In the genomic region with DNA sequence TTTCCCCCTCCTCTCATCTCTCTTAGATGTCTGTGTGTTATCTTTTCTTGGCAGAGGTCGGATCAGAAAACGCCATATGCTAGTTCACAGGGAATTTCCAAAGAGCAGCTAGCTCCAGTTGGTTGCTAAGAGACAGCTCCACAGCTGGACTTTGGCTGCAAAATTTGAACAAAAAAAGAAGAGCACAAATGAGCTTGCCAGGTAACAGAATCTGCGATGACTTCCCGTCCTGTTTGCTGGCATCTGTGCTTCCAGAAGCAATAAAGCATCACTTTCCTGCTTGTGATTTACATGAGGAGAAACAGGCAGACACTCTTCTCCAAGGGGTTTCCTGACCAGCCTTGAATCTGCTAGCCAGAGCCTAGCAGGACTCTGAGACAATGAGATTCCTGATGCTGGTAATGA, we compare ENCODE assay signal across 18 cellular contexts.
DNase-seq lines count a peak whose midpoint lies in the region.
"Had no signal": no experiment of that assay in that cellular context is flagged by ENCODE, and none has a peak within 500 bp of the region (broad histone marks: within the 10 kb centered on the region; RNA-seq: fewer than 3 reads in every experiment).

No MANE protein-coding gene starts in this region.

- no peak overlapping the region for H4K5ac ChIP-seq in mesendoderm (ENCODE audit: low read length)

- no peak overlapping the region for H2BK5ac ChIP-seq in mesendoderm (ENCODE audit: low read length)

- no peak overlapping the region for H2AK5ac ChIP-seq in mesendoderm (ENCODE audit: low read length)

- no peak overlapping the region for H2BK120ac ChIP-seq in mesendoderm (ENCODE audit: low read depth, low read length)

- no peak overlapping the region for H3K9ac ChIP-seq in mesendoderm (ENCODE audit: low read length)

- no CpG with 5 or more reads among the region's 4 CpGs for WGBS in mesendoderm (ENCODE audit: extremely low coverage, insufficient coverage, low lambda C conversion rate)

- H3K23ac ChIP-seq in mesendoderm (ENCODE audit: low read length) = no peak overlapping the region

- H3K27ac ChIP-seq in angular gyrus (ENCODE audit: low read depth, low read length) (peak overlapping the region; percentile 68), mesendoderm (ENCODE audit: low read depth, low read length) (no peak overlapping the region)
- H3K27ac ChIP-seq: A549, C4-2B had no signal

- no peak overlapping the region for H2BK15ac ChIP-seq in mesendoderm (replicated peaks; ENCODE audit: low read depth)

- H3K79me2 ChIP-seq in mesendoderm (ENCODE audit: control insufficient read depth, insufficient read depth, low read length) = no peaks in the 10 kb centered on the region

- H3K18ac ChIP-seq in mesendoderm (ENCODE audit: low read length) = no peak overlapping the region

- no peak overlapping the region for H4K8ac ChIP-seq in mesendoderm (ENCODE audit: low read depth, low read length)

- no peak overlapping the region for H3K4ac ChIP-seq in mesendoderm (ENCODE audit: low read depth, low read length)

- H3K79me1 ChIP-seq in mesendoderm (ENCODE audit: low read length) = no peaks in the 10 kb centered on the region

- H3K27me3 ChIP-seq in mesendoderm (ENCODE audit: insufficient read depth, low read length, poor library complexity) = no peaks in the 10 kb centered on the region

- no peak overlapping the region for H3K4me3 ChIP-seq in mesendoderm (ENCODE audit: low read length)
- H3K4me3 ChIP-seq: A549 had no signal

- DNase-seq in NCI-H748 (lab: John Stamatoyannopoulos, UW; ENCODE audit: unreplicated experiment) (peak; percentile 44), NCI-H748 treated with DMSO at 0.1 percent for 48 hours (lab: John Stamatoyannopoulos, UW) (no peak), mesendoderm (peak; percentile 33), RPMI8226 (no peak), activated gamma-delta T cell treated with Interleukin-2 at 50 U/mL for 16 hours (no peak), NCI-H82 treated with DMSO at 0.1 percent for 48 hours (lab: John Stamatoyannopoulos, UW; ENCODE audit: unreplicated experiment) (no peak)
- no peak for DNase-seq in stimulated activated CD4-positive, alpha-beta T cell treated with anti-CD3 and anti-CD28 coated beads, Interleukin-12 subunit alpha, Interleukin-12 subunit beta, amount 100 ng/mL, for 4 hours
- DNase-seq: activated CD4-positive, alpha-beta T cell treated with anti-CD3 and anti-CD28 coated beads, Interleukin-2, amount 50 U/mL, for 1 hour; activated naive CD4-positive, alpha-beta T cell treated with anti-CD3 and anti-CD28 coated beads for 36 hours; foreskin melanocyte; Kasumi-1; naive B cell; NCI-H1417 treated with DMSO at 0.1 percent for 48 hours; NCI-H510A; stimulated activated naive CD4-positive, alpha-beta T cell treated with Interleukin-2 at 50 U/mL for 16 hours had no signal

- no peak overlapping the region for H3K4me2 ChIP-seq in mesendoderm (ENCODE audit: low read length)
- H3K4me2 ChIP-seq: A549 had no signal

- no peak overlapping the region for H3K56ac ChIP-seq in mesendoderm (ENCODE audit: low read length)

- H3K36me3 ChIP-seq in mesendoderm (ENCODE audit: control insufficient read depth, insufficient read depth, low read length) = no peaks in the 10 kb centered on the region

- no peaks in the 10 kb centered on the region for H3K4me1 ChIP-seq in mesendoderm (ENCODE audit: control insufficient read depth, low read depth, low read length)
- H3K4me1 ChIP-seq: A549 had no signal

Comparison
In these comparisons a context has a peak if more than half of its experiments do, and no peak if none do; other contexts are left out.
1. DNase-seq: peak in NCI-H748 (single experiment) and mesendoderm (single experiment); none in NCI-H748 treated with DMSO at 0.1 percent for 48 hours (single experiment), RPMI8226 (single experiment), activated gamma-delta T cell treated with Interleukin-2 at 50 U/mL for 16 hours (single experiment), stimulated activated CD4-positive, alpha-beta T cell treated with anti-CD3 and anti-CD28 coated beads, Interleukin-12 subunit alpha, Interleukin-12 subunit beta, amount 100 ng/mL, for 4 hours (single experiment) and NCI-H82 treated with DMSO at 0.1 percent for 48 hours (single experiment).